10 cellular contexts compared by ENCODE assay signal in the genomic region with DNA sequence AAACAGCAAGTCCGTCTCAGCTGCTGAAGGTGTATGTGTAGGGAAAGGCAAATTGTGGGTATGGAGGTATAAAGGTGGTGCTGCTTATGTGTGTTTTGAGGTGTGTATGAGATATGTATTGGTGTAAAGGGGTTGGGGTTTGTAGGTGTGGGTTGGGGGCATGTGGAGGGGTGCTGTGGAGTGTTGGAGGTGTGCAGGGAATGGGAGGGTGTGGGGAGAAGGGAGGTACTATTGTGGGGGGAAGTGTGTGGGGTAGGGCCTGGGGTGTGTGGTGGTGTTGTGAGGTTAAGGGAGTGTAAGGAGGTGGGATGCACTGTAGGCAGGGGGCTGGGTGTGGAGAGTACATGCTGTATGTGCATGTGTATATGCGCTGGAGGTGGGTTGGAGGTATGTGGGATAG. TPM values are rescaled to one million over a fixed set of nuclear protein-coding genes. Genes with fewer than 3 reads are reported as not detected.
DNase-seq lines count a peak whose midpoint lies in the region; ATAC-seq and TF ChIP-seq lines count a peak whose summit lies in the region.
"Had no signal": no experiment of that assay in that cellular context is flagged by ENCODE, and none has a peak within 500 bp of the region (broad histone marks: within the 10 kb centered on the region; RNA-seq: fewer than 3 reads in every experiment).

No MANE protein-coding gene starts in this region.

- TF ChIP-seq POLR2A in heart left ventricle (IDR thresholded peaks at IDR 0.05), result no peak

- peaks cover 86% of the 10 kb centered on the region for H3K79me2 ChIP-seq in DND-41 (ENCODE audit: insufficient read depth, low read length)

- H3K4me3 ChIP-seq in DND-41 (ENCODE audit: low read depth in 1 of 2, low read length in 2 of 2) (no peak overlapping the region), heart left ventricle (peak overlapping the region in 2 of 12 donors; percentile 7 to 22), psoas muscle (peak overlapping the region; percentile 16)
- H3K4me3 ChIP-seq: MG63 had no signal

- H3K4me1 Mint-ChIP-seq in activated CD8-positive, alpha-beta T cell treated with anti-CD3 and anti-CD28 coated beads, Interleukin-2, amount 10 ng/mL, durations not matched to agents 7 days and 5 days (ENCODE audit: low read depth), result peaks cover 75% of the 10 kb centered on the region

- H4K20me1 ChIP-seq in DND-41 (ENCODE audit: insufficient read depth, low read length), result peaks cover 58% of the 10 kb centered on the region

- no peak for ATAC-seq in DND-41 (ENCODE audit: insufficient read depth, low read depth)
- no peak for ATAC-seq in activated CD8-positive, alpha-beta T cell treated with anti-CD3 and anti-CD28 coated beads, Interleukin-2, amount 10 ng/mL, durations not matched to agents 7 days and 5 days
- ATAC-seq in heart left ventricle, result peak in 1 of 4 donors; percentile 23
- no peak for ATAC-seq in psoas muscle

- POLR2A ChIA-PET in activated CD8-positive, alpha-beta T cell treated with anti-CD3 and anti-CD28 coated beads, Interleukin-2, amount 10 ng/mL, durations not matched to agents 7 days and 5 days (lab: Charles Lee), result no interaction called here

- H3K27me3 Mint-ChIP-seq in activated CD8-positive, alpha-beta T cell treated with anti-CD3 and anti-CD28 coated beads, Interleukin-2, amount 10 ng/mL, durations not matched to agents 7 days and 5 days (ENCODE audit: low read depth), result no peaks in the 10 kb centered on the region

- H3K36me3 ChIP-seq in DND-41 (ENCODE audit: insufficient read depth, low read length) (peaks cover 26% of the 10 kb centered on the region), heart left ventricle (peaks cover 0 to 13% (median 0%) of the 10 kb centered on the region in 9 donors), psoas muscle (ENCODE audit: insufficient read depth in 1 of 2, low read depth in 1 of 2) (peaks cover 0 to 5% of the 10 kb centered on the region in 2 donors)
- H3K36me3 ChIP-seq: MG63 had no signal

- H3K4me3 Mint-ChIP-seq in activated CD8-positive, alpha-beta T cell treated with anti-CD3 and anti-CD28 coated beads, Interleukin-2, amount 10 ng/mL, durations not matched to agents 7 days and 5 days, result no peak overlapping the region

- no peak overlapping the region for H2AFZ ChIP-seq in DND-41 (ENCODE audit: low read depth, low read length)

- no peak overlapping the region for H3K9ac ChIP-seq in DND-41 (ENCODE audit: low read depth, low read length)

- peaks cover 49% of the 10 kb centered on the region for H3K36me3 Mint-ChIP-seq in activated CD8-positive, alpha-beta T cell treated with anti-CD3 and anti-CD28 coated beads, Interleukin-2, amount 10 ng/mL, durations not matched to agents 7 days and 5 days (ENCODE audit: low read depth)

- CTCF ChIA-PET in activated CD8-positive, alpha-beta T cell treated with anti-CD3 and anti-CD28 coated beads, Interleukin-2, amount 10 ng/mL, durations not matched to agents 7 days and 5 days (lab: Charles Lee), result interaction anchor here (1.4 to 1.5 kb wide), 2 partner anchors 14 kb away, joined by 3 to 4 read pairs; no protein-coding TSS in a partner anchor

- H3K27me3 ChIP-seq in DND-41 (ENCODE audit: insufficient read depth, low read length, poor library complexity) (no peaks in the 10 kb centered on the region), heart left ventricle (no peaks in the 10 kb centered on the region), psoas muscle (ENCODE audit: insufficient read depth in 3 of 3, low read length in 2 of 3) (no peaks in the 10 kb centered on the region)
- H3K27me3 ChIP-seq: MG63 had no signal

- H3K9me3 Mint-ChIP-seq in activated CD8-positive, alpha-beta T cell treated with anti-CD3 and anti-CD28 coated beads, Interleukin-2, amount 10 ng/mL, durations not matched to agents 7 days and 5 days (ENCODE audit: insufficient read depth), result no peaks in the 10 kb centered on the region

- DNase-seq in DND-41 (no peak), heart left ventricle (peak in 1 of 5 donors; percentile 12), psoas muscle (no peak), GM10266 (ENCODE audit: extremely low spot score) (no peak), glomerular visceral epithelial cell (ENCODE audit: extremely low spot score) (no peak)
- DNase-seq in activated CD8-positive, alpha-beta T cell treated with anti-CD3 and anti-CD28 coated beads, Interleukin-2, amount 10 ng/mL, durations not matched to agents 7 days and 5 days, result no peak
- no peak for DNase-seq in stimulated activated CD4-positive, alpha-beta T cell treated with anti-CD3 and anti-CD28 coated beads, Interleukin-12 subunit alpha, Interleukin-12 subunit beta, amount 100 ng/mL, for 4 hours
- no peak for DNase-seq in activated CD8-positive, alpha-beta memory T cell treated with anti-CD3 and anti-CD28 coated beads, Interleukin-2, amount 50 U/mL, for 4 hours
- DNase-seq: effector memory CD4-positive, alpha-beta T cell; MG63 had no signal

- H3K9me3 ChIP-seq in DND-41 (ENCODE audit: insufficient read depth, low read length, severe bottlenecking) (no peaks in the 10 kb centered on the region), heart left ventricle (no peaks in the 10 kb centered on the region), psoas muscle (no peaks in the 10 kb centered on the region)
- H3K9me3 ChIP-seq: MG63 had no signal

- intact Hi-C loops in heart left ventricle (cut with DNase I), result no loop called here
- intact Hi-C loops in psoas muscle (cut with DNase I), result no loop called here

- no peak overlapping the region for H3K4me2 ChIP-seq in DND-41 (ENCODE audit: insufficient read depth, low read length)

- peaks cover 54% of the 10 kb centered on the region for H3K4me1 ChIP-seq in DND-41 (ENCODE audit: insufficient read depth, low read length)
- peaks cover 15 to 80% (median 59%) of the 10 kb centered on the region in 12 donors for H3K4me1 ChIP-seq in heart left ventricle
- H3K4me1 ChIP-seq in psoas muscle, result peaks cover 56% of the 10 kb centered on the region

- 52 to 58% (median 55%) methylated on average over 2 of the region's 2 CpGs for WGBS in heart left ventricle, 4 donors
- 52 to 57% (median 54%) methylated on average over 2 of the region's 2 CpGs for WGBS in psoas muscle, 3 donors

- TF ChIP-seq CTCF in DND-41 (IDR thresholded peaks at IDR 0.05; ENCODE audit: borderline replicate concordance, extremely low read depth, low read length, poor library complexity, severe bottlenecking) (no peak), heart left ventricle (IDR thresholded peaks at IDR 0.05) (no peak), psoas muscle (IDR thresholded peaks at IDR 0.05) (no peak), GM10266 (IDR thresholded peaks at IDR 0.05; ENCODE audit: control insufficient read depth, insufficient read depth, low read depth, missing control alignments) (no peak)

- H3K27ac Mint-ChIP-seq in activated CD8-positive, alpha-beta T cell treated with anti-CD3 and anti-CD28 coated beads, Interleukin-2, amount 10 ng/mL, durations not matched to agents 7 days and 5 days, result peak overlapping the region; percentile 83

- H3K27ac ChIP-seq in DND-41 (ENCODE audit: low read length), result peak overlapping the region; percentile 44; the same call in 1 of the 2 replicates
- H3K27ac ChIP-seq in heart left ventricle, result peak overlapping the region in 11 of 12 donors; percentile 41 to 78 (median 60)
- peak overlapping the region; percentile 78 for H3K27ac ChIP-seq in psoas muscle

RNA-seq across cellular contexts. Expression of gene CCDC12, which starts 15.7 kb away (rescaled TPM):
- 10 to 100 TPM; 59.4 to 62.2 TPM for total RNA-seq in activated CD8-positive, alpha-beta T cell treated with anti-CD3 and anti-CD28 coated beads, Interleukin-2, amount 10 ng/mL, durations not matched to agents 7 days and 5 days
- total RNA-seq in heart left ventricle (10 to 100 TPM; 27.1 to 36.8 (median 33.3) TPM), psoas muscle (10 to 100 TPM; 25.1 to 36.4 (median 34.9) TPM)
- polyA plus RNA-seq in heart left ventricle (100 to 1,000 TPM in 1 of 2 donors, 10 to 100 TPM in 1; 83.5 to 120 TPM), psoas muscle (10 to 100 TPM; 47.0 to 69.8 (median 55.5) TPM)

RNA-seq across cellular contexts. Expression of gene NBEAL2, which starts 18.7 kb away (rescaled TPM):
- total RNA-seq in activated CD8-positive, alpha-beta T cell treated with anti-CD3 and anti-CD28 coated beads, Interleukin-2, amount 10 ng/mL, durations not matched to agents 7 days and 5 days, result 100 to 1,000 TPM; 206 to 212 TPM
- total RNA-seq in heart left ventricle (10 to 100 TPM in 6 of 9 donors, 1 to 10 TPM in 3; 8.1 to 41.1 (median 12.0) TPM), psoas muscle (10 to 100 TPM in 1 of 4 donors, 1 to 10 TPM in 3; 7.3 to 11.2 (median 7.7) TPM)
- polyA plus RNA-seq in heart left ventricle (10 to 100 TPM; 16.3 to 45.7 TPM), psoas muscle (10 to 100 TPM in 1 of 3 donors, 1 to 10 TPM in 2; 5.4 to 13.0 (median 6.4) TPM)

Comparison
In these comparisons a context has a peak if more than half of its experiments do, and no peak if none do; other contexts are left out.
1. RNA of gene NBEAL2, which starts 18.7 kb away (total RNA-seq): 206 to 212 TPM in activated CD8-positive, alpha-beta T cell treated with anti-CD3 and anti-CD28 coated beads, Interleukin-2, amount 10 ng/mL, durations not matched to agents 7 days and 5 days; 8.1 to 41.1 TPM in heart left ventricle and 7.3 to 11.2 TPM in psoas muscle; every median in the first group is over 4 times any median in the second.
2. Peak in every context shown above with its lines, with median percentiles within 50 percentile points of each other: H3K27ac ChIP-seq.